ENCODE assay signal across 10 cellular contexts in the genomic region with DNA sequence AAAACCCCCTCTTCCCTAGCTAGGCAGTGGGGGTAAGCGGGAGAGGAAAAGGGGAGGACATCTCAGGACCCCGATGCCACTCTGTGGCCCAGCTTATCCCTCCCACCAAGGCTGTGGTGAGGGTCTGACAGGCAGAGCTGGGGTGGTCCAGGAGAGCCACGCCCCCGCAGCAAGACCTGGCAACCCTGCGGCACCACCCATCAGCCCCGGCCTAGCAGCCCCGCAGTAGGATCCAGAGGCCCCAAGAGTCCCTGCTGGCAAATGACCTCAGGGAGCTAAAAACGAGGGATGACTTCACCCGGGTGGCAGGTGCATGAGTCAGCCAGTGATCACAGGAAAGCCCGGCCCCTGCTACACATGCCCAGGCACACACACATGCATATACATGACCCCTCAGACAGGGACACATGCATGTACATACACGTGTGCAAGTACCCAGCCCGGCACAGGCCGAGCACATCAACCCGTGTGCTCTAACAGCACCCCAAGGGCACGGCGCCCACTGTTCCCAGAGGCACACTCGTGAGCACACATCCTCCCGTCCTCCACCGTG. TPM values are rescaled to one million over a fixed set of nuclear protein-coding genes. Genes with fewer than 3 reads are reported as not detected.
DNase-seq lines count a peak whose midpoint lies in the region; ATAC-seq and TF ChIP-seq lines count a peak whose summit lies in the region.
"Had no signal": no experiment of that assay in that cellular context is flagged by ENCODE, and none has a peak within 500 bp of the region (broad histone marks: within the 10 kb centered on the region; RNA-seq: fewer than 3 reads in every experiment).

No MANE protein-coding gene starts in this region.

- no peak overlapping the region for H4K5ac ChIP-seq in H9 (ENCODE audit: insufficient read length, low read depth, low read length)

- H2BK5ac ChIP-seq in H9 (ENCODE audit: insufficient read length, low read length), result no peak overlapping the region

- H2AFZ ChIP-seq in H9 (ENCODE audit: low read length), result no peak overlapping the region

- TF ChIP-seq POLR2A in spleen (IDR thresholded peaks at IDR 0.05) (no peak), GM18505 (IDR thresholded peaks at IDR 0.05; ENCODE audit: borderline replicate concordance, extremely low read depth, insufficient read depth, insufficient read length) (no peak)

- no peak overlapping the region for H2BK12ac ChIP-seq in H9 (ENCODE audit: insufficient read length, low read depth, low read length)

- H3K4ac ChIP-seq in H9 (ENCODE audit: low read depth, low read length), result no peak overlapping the region

- no peak overlapping the region for H3K14ac ChIP-seq in H9 (ENCODE audit: insufficient read depth, low read length)

- H3K79me1 ChIP-seq in H9 (ENCODE audit: insufficient read depth, low read depth, low read length, poor library complexity, severe bottlenecking), result peaks cover 4% of the 10 kb centered on the region

- intact Hi-C loops in spleen (cut with DNase I; ENCODE audit: low total_unique reads), result no loop called here

- H3K4me3 ChIP-seq in foreskin fibroblast (ENCODE audit: low read depth in 1 of 2, low read length in 2 of 2) (no peak overlapping the region), spleen (peak overlapping the region in 4 of 8 donors; percentile 3 to 78 (median 62))

- H3K36me3 Mint-ChIP-seq in H9 (ENCODE audit: insufficient read depth in 1 of 3, low read depth in 3 of 3), result peaks cover 3 to 16% (median 10%) of the 10 kb centered on the region in 3 experiments; a peak in 6 of 7 replicates

- no peak overlapping the region for H2BK20ac ChIP-seq in H9 (ENCODE audit: low read depth, low read length, poor library complexity, severe bottlenecking)

- H4K20me1 ChIP-seq in H9 (ENCODE audit: control insufficient read depth, insufficient read depth, insufficient read length), result peaks cover 3% of the 10 kb centered on the region

- ATAC-seq in GM19328 (IDR thresholded peaks at IDR 0.05; ENCODE audit: unreplicated experiment), result no peak
- no peak for ATAC-seq in GM18505 (IDR thresholded peaks at IDR 0.05; ENCODE audit: unreplicated experiment)
- ATAC-seq: effector memory CD8-positive, alpha-beta T cell had no signal

- no peak for TF ChIP-seq CTCF in foreskin fibroblast (IDR thresholded peaks at IDR 0.05; ENCODE audit: low read depth, low read length)
- no peak for TF ChIP-seq CTCF in spleen (IDR thresholded peaks at IDR 0.05 in 8 of 11, conservative IDR thresholded peaks at IDR 0.05 in 3 of 11)
- TF ChIP-seq CTCF in H9 (conservative IDR thresholded peaks at IDR 0.05), result no peak

- H4K8ac ChIP-seq in H9 (replicated peaks; ENCODE audit: insufficient read length, low read depth, low read length), result no peak overlapping the region

- H3K36me3 ChIP-seq in spleen, result peaks cover 0 to 28% (median 10%) of the 10 kb centered on the region in 6 donors

- no peak overlapping the region for H4K91ac ChIP-seq in H9 (ENCODE audit: insufficient read length, low read depth, low read length)

- peaks cover 0 to 8% (median 0%) of the 10 kb centered on the region in 7 donors for H3K27me3 ChIP-seq in spleen (replicated peaks in 1 of 7)
- H3K27me3 ChIP-seq in H9 (ENCODE audit: insufficient read depth, low read length), result no peaks in the 10 kb centered on the region

- H3K4me1 Mint-ChIP-seq in H9, result peaks cover 5 to 12% of the 10 kb centered on the region in 2 experiments; a peak in 3 of 4 replicates

- no peak overlapping the region for H2BK15ac ChIP-seq in H9 (ENCODE audit: low read depth, low read length)

- H3K18ac ChIP-seq in H9 (ENCODE audit: insufficient read length, low read depth, low read length), result no peak overlapping the region

- no peak overlapping the region for H3K56ac ChIP-seq in H9 (ENCODE audit: insufficient read length, low read depth, low read length)

- no peaks in the 10 kb centered on the region for H3K23me2 ChIP-seq in H9 (ENCODE audit: insufficient read length, low read depth, low read length, poor library complexity, severe bottlenecking)

- no peak overlapping the region for H2BK120ac ChIP-seq in H9 (ENCODE audit: low read depth, low read length, poor library complexity, severe bottlenecking)

- 78 to 91% (median 85%) methylated on average over 18 to 19 of the region's 19 CpGs for WGBS in spleen, 5 donors
- no CpG with 5 or more reads among the region's 19 CpGs for WGBS in H9 (ENCODE audit: extremely low coverage, insufficient read length, low lambda C conversion rate)

- H3K4me2 ChIP-seq in H9 (ENCODE audit: insufficient read depth, insufficient read length, low read length), result no peak overlapping the region

- H3K27ac ChIP-seq in spleen (peak overlapping the region in 1 of 8 donors; percentile 21), H9 (ENCODE audit: insufficient read length, low read depth, low read length) (no peak overlapping the region)

- no peak overlapping the region for H3T11ph ChIP-seq in H9 (ENCODE audit: low read length)

- H2AK5ac ChIP-seq in H9 (ENCODE audit: insufficient read length, low read length), result no peak overlapping the region

- no peaks in the 10 kb centered on the region for H3K79me2 ChIP-seq in H9 (ENCODE audit: insufficient read depth, low read length)

- no peak overlapping the region for H3K4me3 Mint-ChIP-seq in H9
- H3K4me3 Mint-ChIP-seq: effector memory CD8-positive, alpha-beta T cell had no signal

- peak; percentile 26 for DNase-seq in NCI-H2196 (lab: John Stamatoyannopoulos, UW; ENCODE audit: unreplicated experiment)
- no peak for DNase-seq in NCI-H2196 treated with DMSO at 0.1 percent for 48 hours (lab: John Stamatoyannopoulos, UW; ENCODE audit: unreplicated experiment)
- DNase-seq in SHP77 (lab: John Stamatoyannopoulos, UW), result peak; percentile 64 to 83
- peak; percentile 62 to 83 for DNase-seq in foreskin fibroblast
- peak; percentile 69 for DNase-seq in spleen
- no peak for DNase-seq in H9
- DNase-seq: effector memory CD8-positive, alpha-beta T cell had no signal

- no peaks in the 10 kb centered on the region for H3K9me3 Mint-ChIP-seq in H9
- H3K9me3 Mint-ChIP-seq: effector memory CD8-positive, alpha-beta T cell had no signal

- H3K4me1 ChIP-seq in spleen (peaks cover 4 to 53% (median 32%) of the 10 kb centered on the region in 6 donors), H9 (ENCODE audit: insufficient read depth, low read length) (no peaks in the 10 kb centered on the region; the same call in 1 of the 2 replicates)

- no peaks in the 10 kb centered on the region for H3K9me3 ChIP-seq in spleen
- no peaks in the 10 kb centered on the region for H3K9me3 ChIP-seq in H9 (ENCODE audit: control insufficient read depth, low read depth, low read length)

- H3K23ac ChIP-seq in H9 (ENCODE audit: insufficient read length, low read depth, low read length), result no peak overlapping the region

- H3K27me3 Mint-ChIP-seq in H9 (ENCODE audit: low read depth), result no peaks in the 10 kb centered on the region
- H3K27me3 Mint-ChIP-seq: B cell had no signal

- no peak overlapping the region for H3K9ac ChIP-seq in H9 (ENCODE audit: extremely low read depth, insufficient read length, low read length)

- H3K27ac Mint-ChIP-seq in H9, result no peak overlapping the region; a peak in 1 of 7 replicates
- H3K27ac Mint-ChIP-seq: B cell; effector memory CD8-positive, alpha-beta T cell had no signal

RNA-seq across cellular contexts. Expression of gene ARVCF, which starts 32.3 kb away (rescaled TPM):
- total RNA-seq in spleen (10 to 100 TPM; 18.1 to 96.7 (median 29.5) TPM), H9 (2021) (40.7 and 41.1 TPM in 2 replicates)
- polyA plus RNA-seq in spleen, result 10 to 100 TPM in 2 of 3 donors, 1 to 10 TPM in 1; 9.4 to 42.5 (median 10.4) TPM

RNA-seq across cellular contexts. Expression of gene TANGO2, which starts 36.6 kb away (rescaled TPM):
- 10 to 100 TPM; 35.9 to 72.2 (median 57.2) TPM for total RNA-seq in spleen
- 10 to 100 TPM; 18.7 to 30.9 (median 21.6) TPM for polyA plus RNA-seq in spleen
- 14.6 and 22.9 TPM in 2 replicates for total RNA-seq in H9 (2021)

RNA-seq across cellular contexts. Expression of gene TXNRD2, which starts 42.7 kb away (rescaled TPM):
- total RNA-seq in spleen (10 to 100 TPM; 21.6 to 44.8 (median 34.9) TPM), H9 (2021) (22.9 and 25.5 TPM in 2 replicates)
- polyA plus RNA-seq in spleen, result 10 to 100 TPM; 23.3 to 45.9 (median 45.0) TPM

RNA-seq across cellular contexts. Expression of gene COMT, which starts 42.7 kb away (rescaled TPM):
- total RNA-seq in spleen (100 to 1,000 TPM in 5 of 7 donors, 10 to 100 TPM in 2; 86.4 to 216 (median 116) TPM), H9 (2021) (42.2 and 43.3 TPM in 2 replicates)
- polyA plus RNA-seq in spleen, result 10 to 100 TPM; 63.5 to 98.0 (median 86.1) TPM

Comparison
In these comparisons a context has a peak if more than half of its experiments do, and no peak if none do; other contexts are left out.
1. DNase-seq: peak in NCI-H2196 (single experiment), SHP77 (2 of 2), foreskin fibroblast (2 of 2) and spleen (single experiment); none in NCI-H2196 treated with DMSO at 0.1 percent for 48 hours (single experiment) and H9 (single experiment).